14 cellular contexts compared by ENCODE assay signal in genomic region chr1:24972257-24973242, GRCh38. TPM values are rescaled to one million over a fixed set of nuclear protein-coding genes. Genes with fewer than 3 reads are reported as not detected.
A peak's percentile ranks its signal among the peaks of the same experiment; 100 is the strongest.
DNase-seq lines count a peak whose midpoint lies in the region; ATAC-seq and TF ChIP-seq lines count a peak whose summit lies in the region.
"Had no signal": no experiment of that assay in that cellular context is flagged by ENCODE, and none has a peak within 500 bp of the region (broad histone marks: within the 10 kb centered on the region; RNA-seq: fewer than 3 reads in every experiment).

No MANE protein-coding gene starts in this region.

- CTCF ChIA-PET in activated CD8-positive, alpha-beta memory T cell treated with anti-CD3 and anti-CD28 coated beads, Interleukin-2, amount 10 ng/mL, durations not matched to agents 7 days and 5 days (lab: Charles Lee) = interaction anchor here (1.0 to 1.8 kb wide), 6 partner anchors 10 to 65 kb away, joined by 3 to 8 read pairs (median 3); no protein-coding TSS in a partner anchor

- H3K9me3 Mint-ChIP-seq in activated CD8-positive, alpha-beta memory T cell treated with anti-CD3 and anti-CD28 coated beads, Interleukin-2, amount 10 ng/mL, durations not matched to agents 7 days and 5 days (ENCODE audit: low read depth) = peaks cover 25% of the 10 kb centered on the region
- H3K9me3 Mint-ChIP-seq in endodermal cell = peaks cover 21% of the 10 kb centered on the region
- peaks cover 25% of the 10 kb centered on the region for H3K9me3 Mint-ChIP-seq in stimulated activated effector memory CD8-positive, alpha-beta T cell treated with anti-CD3 and anti-CD28 coated beads, Interleukin-12 subunit alpha, Interleukin-12 subunit beta, amount 100 ng/mL, for 72 hours

- H3K4me1 ChIP-seq in RWPE2 (ENCODE audit: insufficient read depth, poor library complexity, severe bottlenecking) (peaks cover 15% of the 10 kb centered on the region), endodermal cell (ENCODE audit: control insufficient read depth, insufficient read depth, low read length) (peaks cover 3% of the 10 kb centered on the region)

- ATAC-seq in activated CD8-positive, alpha-beta memory T cell treated with anti-CD3 and anti-CD28 coated beads, Interleukin-2, amount 10 ng/mL, durations not matched to agents 7 days and 5 days = no peak
- ATAC-seq in RWPE2 (ENCODE audit: low read depth) (peak; percentile 66), GM19467 (IDR thresholded peaks at IDR 0.05; ENCODE audit: unreplicated experiment) (no peak), GM21723 (IDR thresholded peaks at IDR 0.05; ENCODE audit: unreplicated experiment) (no peak)
- ATAC-seq in stimulated activated effector memory CD8-positive, alpha-beta T cell treated with anti-CD3 and anti-CD28 coated beads, Interleukin-12 subunit alpha, Interleukin-12 subunit beta, amount 100 ng/mL, for 72 hours = no peak

- H3K36me3 ChIP-seq in RWPE2 (ENCODE audit: low read depth) (no peaks in the 10 kb centered on the region), endodermal cell (ENCODE audit: control insufficient read depth, insufficient read depth, low read length) (no peaks in the 10 kb centered on the region)

- H3K27ac ChIP-seq in RWPE2 (ENCODE audit: poor library complexity, severe bottlenecking) (peak overlapping the region; percentile 36), endodermal cell (ENCODE audit: low read depth, low read length) (peak overlapping the region; percentile 24)
- H3K27ac ChIP-seq: dorsolateral prefrontal cortex had no signal

- TF ChIP-seq CTCF in RWPE2 (IDR thresholded peaks at IDR 0.05; ENCODE audit: poor library complexity, severe bottlenecking) (no peak), endodermal cell (conservative IDR thresholded peaks at IDR 0.05) (no peak)

- H3K9ac ChIP-seq in endodermal cell (ENCODE audit: extremely low read depth, low read length, poor library complexity, severe bottlenecking) = no peak overlapping the region

- H3K27me3 ChIP-seq in RWPE2 (ENCODE audit: insufficient read depth, poor library complexity, severe bottlenecking) (no peaks in the 10 kb centered on the region), endodermal cell (ENCODE audit: control insufficient read depth, insufficient read depth, low read length, poor library complexity, severe bottlenecking) (no peaks in the 10 kb centered on the region)

- H3K4me3 ChIP-seq in RWPE2 (ENCODE audit: severe bottlenecking) (no peak overlapping the region), endodermal cell (ENCODE audit: low read length) (no peak overlapping the region)
- H3K4me3 ChIP-seq: dorsolateral prefrontal cortex, lung had no signal

- H3K36me3 Mint-ChIP-seq in activated CD8-positive, alpha-beta memory T cell treated with anti-CD3 and anti-CD28 coated beads, Interleukin-2, amount 10 ng/mL, durations not matched to agents 7 days and 5 days = peaks cover 34% of the 10 kb centered on the region
- no peaks in the 10 kb centered on the region for H3K36me3 Mint-ChIP-seq in endodermal cell (ENCODE audit: low read depth)
- H3K36me3 Mint-ChIP-seq in stimulated activated effector memory CD8-positive, alpha-beta T cell treated with anti-CD3 and anti-CD28 coated beads, Interleukin-12 subunit alpha, Interleukin-12 subunit beta, amount 100 ng/mL, for 72 hours = peaks cover 5% of the 10 kb centered on the region

- peaks cover 11% of the 10 kb centered on the region for H3K9me3 ChIP-seq in RWPE2 (ENCODE audit: severe bottlenecking)
- peaks cover 25% of the 10 kb centered on the region for H3K9me3 ChIP-seq in endodermal cell (ENCODE audit: control insufficient read depth, low read length)

- no peak for DNase-seq in activated CD8-positive, alpha-beta memory T cell treated with anti-CD3 and anti-CD28 coated beads, Interleukin-2, amount 10 ng/mL, durations not matched to agents 7 days and 5 days
- no peak for DNase-seq in activated CD8-positive, alpha-beta memory T cell treated with anti-CD3 and anti-CD28 coated beads, Interleukin-2, amount 50 U/mL, for 4 hours
- DNase-seq in RWPE2 (ENCODE audit: low spot score) (no peak), endodermal cell (no peak), COLO829 (ENCODE audit: low spot score) (no peak)
- DNase-seq in stimulated activated effector memory CD8-positive, alpha-beta T cell treated with anti-CD3 and anti-CD28 coated beads, Interleukin-12 subunit alpha, Interleukin-12 subunit beta, amount 100 ng/mL, for 72 hours (ENCODE audit: low spot score in 2 of 2) = no peak
- DNase-seq: DMS79 treated with DMSO at 0.1 percent for 48 hours, dorsolateral prefrontal cortex, KG1, SHP77 had no signal

- H3K27me3 Mint-ChIP-seq in activated CD8-positive, alpha-beta memory T cell treated with anti-CD3 and anti-CD28 coated beads, Interleukin-2, amount 10 ng/mL, durations not matched to agents 7 days and 5 days = no peaks in the 10 kb centered on the region
- H3K27me3 Mint-ChIP-seq in endodermal cell (ENCODE audit: insufficient read depth) = no peaks in the 10 kb centered on the region
- H3K27me3 Mint-ChIP-seq: activated CD4-positive, alpha-beta T cell treated with anti-CD3 and anti-CD28 coated beads, Interleukin-2, amount 10 ng/mL, durations not matched to agents 7 days and 5 days had no signal

- 70 to 87% methylated on average over 5 to 13 of the region's 13 CpGs for WGBS in endodermal cell (ENCODE audit: insufficient coverage in 1 of 2, insufficient read length in 1 of 2), 2 experiments

- H3K27ac Mint-ChIP-seq in activated CD8-positive, alpha-beta memory T cell treated with anti-CD3 and anti-CD28 coated beads, Interleukin-2, amount 10 ng/mL, durations not matched to agents 7 days and 5 days = peak overlapping the region; percentile 54
- no peak overlapping the region for H3K27ac Mint-ChIP-seq in endodermal cell
- peak overlapping the region; percentile 85 for H3K27ac Mint-ChIP-seq in stimulated activated effector memory CD8-positive, alpha-beta T cell treated with anti-CD3 and anti-CD28 coated beads, Interleukin-12 subunit alpha, Interleukin-12 subunit beta, amount 100 ng/mL, for 72 hours

- H3K4me3 Mint-ChIP-seq in activated CD8-positive, alpha-beta memory T cell treated with anti-CD3 and anti-CD28 coated beads, Interleukin-2, amount 10 ng/mL, durations not matched to agents 7 days and 5 days = no peak overlapping the region
- no peak overlapping the region for H3K4me3 Mint-ChIP-seq in endodermal cell
- no peak overlapping the region for H3K4me3 Mint-ChIP-seq in stimulated activated effector memory CD8-positive, alpha-beta T cell treated with anti-CD3 and anti-CD28 coated beads, Interleukin-12 subunit alpha, Interleukin-12 subunit beta, amount 100 ng/mL, for 72 hours
- H3K4me3 Mint-ChIP-seq: activated CD4-positive, alpha-beta T cell treated with anti-CD3 and anti-CD28 coated beads, Interleukin-2, amount 10 ng/mL, durations not matched to agents 7 days and 5 days had no signal

- peaks cover 60% of the 10 kb centered on the region for H3K4me1 Mint-ChIP-seq in activated CD8-positive, alpha-beta memory T cell treated with anti-CD3 and anti-CD28 coated beads, Interleukin-2, amount 10 ng/mL, durations not matched to agents 7 days and 5 days
- H3K4me1 Mint-ChIP-seq in endodermal cell = peaks cover 1% of the 10 kb centered on the region
- peaks cover 70% of the 10 kb centered on the region for H3K4me1 Mint-ChIP-seq in stimulated activated effector memory CD8-positive, alpha-beta T cell treated with anti-CD3 and anti-CD28 coated beads, Interleukin-12 subunit alpha, Interleukin-12 subunit beta, amount 100 ng/mL, for 72 hours

RNA-seq across cellular contexts. Expression of gene RUNX3, which starts 42.5 kb away (rescaled TPM):
- 100 to 1,000 TPM; 224 to 246 TPM for total RNA-seq in activated CD8-positive, alpha-beta memory T cell treated with anti-CD3 and anti-CD28 coated beads, Interleukin-2, amount 10 ng/mL, durations not matched to agents 7 days and 5 days
- total RNA-seq in endodermal cell = under 1 TPM; 0.24 to 0.31 TPM
- polyA plus RNA-seq in endodermal cell (2013, experiment 1 of 2) = 0.14 TPM
- polyA plus RNA-seq in endodermal cell (2013, experiment 2 of 2) = 0.17 TPM

Comparison
In these comparisons a context has a peak if more than half of its experiments do, and no peak if none do; other contexts are left out.
1. RNA of gene RUNX3, which starts 42.5 kb away (total RNA-seq): 224 to 246 TPM in activated CD8-positive, alpha-beta memory T cell treated with anti-CD3 and anti-CD28 coated beads, Interleukin-2, amount 10 ng/mL, durations not matched to agents 7 days and 5 days; 0.24 to 0.31 TPM in endodermal cell; every median in the first group is over 100 times any median in the second.